Comparison of ENCODE assay signal across 15 cellular contexts in genomic region chr2:142217804-142218203, GRCh38.
"Had no signal": no experiment of that assay in that cellular context is flagged by ENCODE, and none has a peak within 500 bp of the region (broad histone marks: within the 10 kb centered on the region; RNA-seq: fewer than 3 reads in every experiment).

No MANE protein-coding gene starts in this region.

- H2AFZ ChIP-seq: neural progenitor cell had no signal

- H3K4me2 ChIP-seq: neural progenitor cell had no signal

- H3K4me3 ChIP-seq: gastrocnemius medialis, heart left ventricle, lung, neural progenitor cell, pancreas had no signal

- H3K4me1 ChIP-seq: gastrocnemius medialis, heart left ventricle, neural progenitor cell, pancreas had no signal

- H3K9me3 ChIP-seq: gastrocnemius medialis, heart left ventricle, pancreas had no signal

- H3K27ac ChIP-seq: gastrocnemius medialis, heart left ventricle, neural progenitor cell, pancreas had no signal

- H3K27me3 ChIP-seq: gastrocnemius medialis, heart left ventricle, neural progenitor cell, pancreas had no signal

- H3K9ac ChIP-seq: neural progenitor cell had no signal

- DNase-seq: activated naive CD4-positive, alpha-beta T cell treated with anti-CD3 and anti-CD28 coated beads for 36 hours; activated naive CD8-positive, alpha-beta T cell treated with anti-CD3 and anti-CD28 coated beads, Interleukin-2, amount 50 U/mL, for 24 hours; central memory CD4-positive, alpha-beta T cell; cortex of kidney; effector CD4-positive, alpha-beta T cell; gastrocnemius medialis; heart left ventricle; immature natural killer cell; pancreas; retina had no signal

- ATAC-seq: activated CD4-positive, CD25-positive, alpha-beta regulatory T cell treated with anti-CD3 and anti-CD28 coated beads, Interleukin-2, amount 50 U/mL, for 24 hours; activated naive CD8-positive, alpha-beta T cell treated with anti-CD3 and anti-CD28 coated beads, Interleukin-2, amount 50 U/mL, for 24 hours; activated T-helper 17 cell treated with anti-CD3 and anti-CD28 coated beads, Interleukin-2, amount 50 U/mL, for 72 hours; gastrocnemius medialis; heart left ventricle; pancreas; stimulated activated memory B cell treated with anti-CD40 and anti-IgM and Interleukin-4, amounts not matched to agents 10 μg/mL and 1 μg/mL and 100 μg/mL, for 72 hours had no signal

- H3K36me3 ChIP-seq: gastrocnemius medialis, heart left ventricle, neural progenitor cell, pancreas had no signal
